In the genomic region with DNA sequence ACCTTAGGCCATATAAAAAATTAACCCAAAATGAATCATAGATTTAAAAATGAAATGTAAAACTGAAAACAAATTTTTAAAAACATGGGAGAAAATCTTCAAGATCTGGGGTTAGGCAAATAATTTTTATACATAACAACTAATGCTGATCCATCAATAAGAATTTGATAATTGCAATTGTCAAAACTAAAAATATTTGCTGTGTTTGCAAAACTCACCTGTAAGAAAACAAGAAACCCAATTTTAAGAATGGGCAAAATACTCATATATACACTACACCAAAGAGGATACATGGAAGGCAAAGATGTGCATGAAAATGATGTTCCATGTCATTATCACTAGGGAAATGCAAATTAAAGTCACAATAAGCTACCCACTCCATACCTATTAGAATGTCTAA, we compare ENCODE assay signal across 34 cellular contexts.
DNase-seq lines count a peak whose midpoint lies in the region; ATAC-seq, FAIRE-seq and TF ChIP-seq lines count a peak whose summit lies in the region.
"Had no signal": no experiment of that assay in that cellular context is flagged by ENCODE, and none has a peak within 500 bp of the region (broad histone marks: within the 10 kb centered on the region; RNA-seq: fewer than 3 reads in every experiment).

No MANE protein-coding gene starts in this region.

- no peak for ATAC-seq in HepG2
- ATAC-seq in right lobe of liver: no peak
- ATAC-seq in A549: no peak
- no peak for ATAC-seq in IMR-90 (ENCODE audit: low read depth)
- no peak for ATAC-seq in K562
- no peak for ATAC-seq in HG02840 (IDR thresholded peaks at IDR 0.05; ENCODE audit: low FRiP score, unreplicated experiment)
- ATAC-seq in left colon: no peak
- ATAC-seq in sciatic nerve: no peak
- ATAC-seq: CD8-positive, alpha-beta T cell had no signal

- in situ Hi-C loops in HepG2 (cut with HindIII; ENCODE audit: extremely low pct_ligation_motif_present, low pct_unique_long_range_greater_than_20kb): no loop called here
- in situ Hi-C loops in IMR-90 (cut with MboI; ENCODE audit: low sequenced_read_pairs): no loop called here
- in situ Hi-C loops in K562 (cut with MboI): no loop called here

- POLR2A ChIA-PET in HepG2 (lab: Yijun Ruan, JAX): no interaction called here
- POLR2A ChIA-PET in A549 (lab: Yijun Ruan, JAX): no interaction called here
- POLR2A ChIA-PET in IMR-90 (lab: Charles Lee; ENCODE audit: unreplicated experiment): no interaction called here
- POLR2A ChIA-PET in K562 (lab: Yijun Ruan, JAX): no interaction called here

- H3K4ac ChIP-seq in IMR-90 (ENCODE audit: low read depth, low read length): no peak overlapping the region

- H3K9me3 ChIP-seq in HepG2 (ENCODE audit: low read length) (0 out of 2 replicates have a peak, but pooled peaks cover 9% of the 10 kb centered on the region), right lobe of liver (no peaks in the 10 kb centered on the region), A549 (no peaks in the 10 kb centered on the region), IMR-90 (ENCODE audit: control insufficient read depth, insufficient read depth, low read length) (peaks cover 3% of the 10 kb centered on the region; the same call in 1 of the 2 replicates), K562 (replicated peaks; ENCODE audit: control insufficient read depth, insufficient read depth, low read depth, low read length) (no peaks in the 10 kb centered on the region)
- H3K9me3 ChIP-seq: BE2C, BLaER1 had no signal

- CTCF ChIA-PET in HepG2 (lab: Yijun Ruan, JAX; ENCODE audit: low intra/inter-chr PET ratio, low total read pairs): no interaction called here
- CTCF ChIA-PET in A549 (lab: Yijun Ruan, JAX): no interaction called here
- CTCF ChIA-PET in IMR-90 (lab: Yijun Ruan, JAX): no interaction called here
- CTCF ChIA-PET in K562 (lab: Yijun Ruan, JAX; ENCODE audit: low intra/inter-chr PET ratio): no interaction called here

- FAIRE-seq in HepG2 (lab: Jason Lieb, UNC): no peak
- no peak for FAIRE-seq in A549 (lab: Jason Lieb, UNC)
- FAIRE-seq in K562 (lab: Jason Lieb, UNC): no peak
- FAIRE-seq: A204.1, D721Med had no signal

- no peaks in the 10 kb centered on the region for H3K9me1 ChIP-seq in IMR-90 (ENCODE audit: insufficient read depth, low read length)
- no peaks in the 10 kb centered on the region for H3K9me1 ChIP-seq in K562 (ENCODE audit: control insufficient read depth, insufficient read depth, low read length)

- dilution Hi-C loops in IMR-90 (cut with HindIII; ENCODE audit: low sequenced_read_pairs, unreplicated experiment): no loop called here

- TF ChIP-seq RAD21 in HepG2 (CRISPR knock-in tag; IDR thresholded peaks at IDR 0.05) (no peak), A549 (conservative IDR thresholded peaks at IDR 0.05 in 1 of 2, IDR thresholded peaks at IDR 0.05 in 1 of 2) (no peak), IMR-90 (IDR thresholded peaks at IDR 0.05; ENCODE audit: low read length) (no peak), K562 (CRISPR knock-in tag; conservative IDR thresholded peaks at IDR 0.05 in 1 of 2, IDR thresholded peaks at IDR 0.05 in 1 of 2) (no peak)

- TF ChIP-seq EP300 in HepG2 (IDR thresholded peaks at IDR 0.05; ENCODE audit: low read depth in 2 of 2, low read length in 2 of 2) (no peak), HepG2 (CRISPR knock-in tag; IDR thresholded peaks at IDR 0.05; ENCODE audit: borderline replicate concordance) (no peak), A549 (IDR thresholded peaks at IDR 0.05) (no peak), K562 (IDR thresholded peaks at IDR 0.05; ENCODE audit: low read length) (no peak)

- no peak overlapping the region for H3K14ac ChIP-seq in IMR-90 (replicated peaks; ENCODE audit: low read depth, low read length)

- H4K20me1 ChIP-seq in HepG2 (ENCODE audit: insufficient read depth, low read length) (no peaks in the 10 kb centered on the region), IMR-90 (ENCODE audit: insufficient read depth, low read length) (no peaks in the 10 kb centered on the region), K562 (replicated peaks; ENCODE audit: control insufficient read depth, insufficient read depth, low read length) (no peaks in the 10 kb centered on the region)
- H4K20me1 ChIP-seq: BLaER1; BLaER1 treated with 17β-estradiol and CSF1 and Interleukin-3, amounts not matched to agents 10 nM and 100 nM had no signal

- H3K79me1 ChIP-seq in IMR-90 (ENCODE audit: low read depth in 1 of 2, low read length in 2 of 2): no peaks in the 10 kb centered on the region

- no peak overlapping the region for H2AK9ac ChIP-seq in IMR-90 (replicated peaks; ENCODE audit: low read depth, low read length, poor library complexity)

- no peaks in the 10 kb centered on the region for H3K27me3 ChIP-seq in HepG2 (ENCODE audit: control insufficient read depth in 1 of 2, insufficient read depth in 2 of 2, low read length in 2 of 2)
- H3K27me3 ChIP-seq in right lobe of liver: no peaks in the 10 kb centered on the region
- H3K27me3 ChIP-seq in IMR-90 (ENCODE audit: control insufficient read depth, insufficient read depth, low read length): peaks cover 6% of the 10 kb centered on the region; the same call in 1 of the 2 replicates
- no peaks in the 10 kb centered on the region for H3K27me3 ChIP-seq in K562 (ENCODE audit: control insufficient read depth in 2 of 2, insufficient read depth in 2 of 2, low read length in 2 of 2)
- H3K27me3 ChIP-seq: BE2C; BLaER1; BLaER1 treated with 17β-estradiol and CSF1 and Interleukin-3, amounts not matched to agents 10 nM and 100 nM had no signal

- H3K4me3 ChIP-seq in HepG2 (replicated peaks in 1 of 3; ENCODE audit: insufficient read depth in 1 of 3, low read depth in 2 of 3, low read length in 3 of 3): no peak overlapping the region
- no peak overlapping the region for H3K4me3 ChIP-seq in right lobe of liver
- no peak overlapping the region for H3K4me3 ChIP-seq in A549
- no peak overlapping the region for H3K4me3 ChIP-seq in IMR-90 (ENCODE audit: insufficient read depth, low read depth, low read length)
- no peak overlapping the region for H3K4me3 ChIP-seq in K562
- H3K4me3 ChIP-seq: BLaER1; BLaER1 treated with 17β-estradiol and CSF1 and Interleukin-3, amounts not matched to agents 10 nM and 100 nM had no signal

- H2AFZ ChIP-seq in HepG2 (ENCODE audit: low read length) (no peak overlapping the region), IMR-90 (replicated peaks; ENCODE audit: low read length, poor library complexity) (no peak overlapping the region), K562 (ENCODE audit: low read depth, low read length) (no peak overlapping the region)

- H4K5ac ChIP-seq in IMR-90 (ENCODE audit: low read depth, low read length): no peak overlapping the region

- no peak overlapping the region for H2AK5ac ChIP-seq in IMR-90 (ENCODE audit: low read depth, low read length)

- DNase-seq in HepG2 (ENCODE audit: low spot score): no peak
- no peak for DNase-seq in right lobe of liver
- DNase-seq in A549 (ENCODE audit: low read depth in 1 of 2, low spot score in 1 of 2): no peak
- DNase-seq in IMR-90: no peak
- DNase-seq in K562 (ENCODE audit: extremely low read depth in 1 of 4, low spot score in 3 of 4): no peak
- no peak for DNase-seq in left colon
- DNase-seq in sciatic nerve (ENCODE audit: low spot score): no peak
- DNase-seq: 8988T; ACHN; AML-193; BE2C; C1 segment of cervical spinal cord; Caco-2; Calu3; CD4-positive, alpha-beta memory T cell; CD4-positive, alpha-beta T cell; CD4-positive, CD25-positive, alpha-beta regulatory T cell; CD8-positive, alpha-beta memory T cell; CD8-positive, alpha-beta T cell; COR-L47; DMS 273 treated with DMSO at 0.1 percent for 48 hours; DMS153; DMS53; DMS79; DMS79 treated with DMSO at 0.1 percent for 48 hours; DND-41; EL had no signal

- H3K79me2 ChIP-seq in HepG2 (ENCODE audit: insufficient read depth, low read length): no peaks in the 10 kb centered on the region
- H3K79me2 ChIP-seq in K562 (ENCODE audit: control insufficient read depth, insufficient read depth, low read length): no peaks in the 10 kb centered on the region

- intact Hi-C loops in HepG2 (cut with micrococcal nuclease; ENCODE audit: unreplicated experiment): no loop called here
- intact Hi-C loops in right lobe of liver (cut with DNase I): no loop called here
- intact Hi-C loops in IMR-90 (cut with micrococcal nuclease): loop anchor here (5.0 kb wide), 1 partner anchor 192 kb away; no protein-coding TSS in a partner anchor
- intact Hi-C loops in K562 (cut with micrococcal nuclease): no loop called here
- intact Hi-C loops in left colon (cut with DNase I, micrococcal nuclease): no loop called here
- intact Hi-C loops in sciatic nerve (cut with DNase I): no loop called here

- no peaks in the 10 kb centered on the region for H3K36me3 ChIP-seq in HepG2 (replicated peaks in 1 of 2; ENCODE audit: control insufficient read depth in 1 of 2, insufficient read depth in 2 of 2, low read length in 2 of 2)
- H3K36me3 ChIP-seq in right lobe of liver: no peaks in the 10 kb centered on the region
- H3K36me3 ChIP-seq in IMR-90 (ENCODE audit: control insufficient read depth, insufficient read depth, low read length): no peaks in the 10 kb centered on the region
- no peaks in the 10 kb centered on the region for H3K36me3 ChIP-seq in K562 (ENCODE audit: control insufficient read depth, insufficient read depth, low read length)
- H3K36me3 ChIP-seq: BE2C; BLaER1; BLaER1 treated with 17β-estradiol and CSF1 and Interleukin-3, amounts not matched to agents 10 nM and 100 nM had no signal

- H3K56ac ChIP-seq in IMR-90 (ENCODE audit: extremely low read depth, insufficient read depth, low read length): no peak overlapping the region

- no peak overlapping the region for H2BK5ac ChIP-seq in IMR-90 (ENCODE audit: low read depth, low read length, poor library complexity, severe bottlenecking)

- TF ChIP-seq POLR2A in HepG2 (IDR thresholded peaks at IDR 0.05; ENCODE audit: insufficient read depth in 1 of 2, low read depth in 2 of 2, low read length in 2 of 2): no peak
- no peak for TF ChIP-seq POLR2A in right lobe of liver (IDR thresholded peaks at IDR 0.05)
- TF ChIP-seq POLR2A in A549 (IDR thresholded peaks at IDR 0.05; ENCODE audit: low read length): no peak
- no peak for TF ChIP-seq POLR2A in IMR-90 (IDR thresholded peaks at IDR 0.05; ENCODE audit: low read depth, low read length)
- no peak for TF ChIP-seq POLR2A in K562 (conservative IDR thresholded peaks at IDR 0.05)

- no peak overlapping the region for H3K27ac ChIP-seq in HepG2 (ENCODE audit: extremely low read length, insufficient read depth, low read length)
- H3K27ac ChIP-seq in right lobe of liver: no peak overlapping the region
- H3K27ac ChIP-seq in A549: no peak overlapping the region
- no peak overlapping the region for H3K27ac ChIP-seq in IMR-90 (ENCODE audit: insufficient read depth, low read length)
- H3K27ac ChIP-seq in K562 (ENCODE audit: extremely low read depth, low read depth, low read length): no peak overlapping the region
- H3K27ac ChIP-seq: 22Rv1; BLaER1; BLaER1 treated with 17β-estradiol and CSF1 and Interleukin-3, amounts not matched to agents 10 nM and 100 nM; C4-2B had no signal

- H2BK120ac ChIP-seq in IMR-90 (ENCODE audit: low read depth, low read length): no peak overlapping the region

- TF ChIP-seq CTCF in HepG2 (CRISPR knock-in tag; IDR thresholded peaks at IDR 0.05) (no peak), right lobe of liver (IDR thresholded peaks at IDR 0.05) (no peak), A549 (IDR thresholded peaks at IDR 0.05) (no peak), IMR-90 (conservative IDR thresholded peaks at IDR 0.05; ENCODE audit: low read depth, low read length) (no peak), K562 (IDR thresholded peaks at IDR 0.05 in 2 of 3, conservative IDR thresholded peaks at IDR 0.05 in 1 of 3; ENCODE audit: insufficient read depth in 2 of 3, low read depth in 1 of 3, low read length in 3 of 3) (no peak)

- H3K18ac ChIP-seq in IMR-90 (ENCODE audit: low read depth, low read length): no peak overlapping the region

- no peak overlapping the region for H3K9ac ChIP-seq in HepG2 (ENCODE audit: insufficient read depth, low read depth, low read length)
- no peak overlapping the region for H3K9ac ChIP-seq in IMR-90 (ENCODE audit: low read depth, low read length)
- H3K9ac ChIP-seq in K562 (ENCODE audit: insufficient read depth in 1 of 2, low read depth in 2 of 2, low read length in 2 of 2): no peak overlapping the region
- H3K9ac ChIP-seq: BLaER1; BLaER1 treated with 17β-estradiol and CSF1 and Interleukin-3, amounts not matched to agents 10 nM and 100 nM had no signal

- no peak overlapping the region for H3K4me2 ChIP-seq in HepG2 (ENCODE audit: low read depth, low read length)
- no peak overlapping the region for H3K4me2 ChIP-seq in A549
- no peak overlapping the region for H3K4me2 ChIP-seq in IMR-90 (ENCODE audit: low read depth, low read length)
- H3K4me2 ChIP-seq in K562 (ENCODE audit: insufficient read depth, low read length): no peak overlapping the region
- H3K4me2 ChIP-seq: BLaER1; BLaER1 treated with 17β-estradiol and CSF1 and Interleukin-3, amounts not matched to agents 10 nM and 100 nM had no signal

- H4K8ac ChIP-seq in IMR-90 (ENCODE audit: low read depth in 2 of 2, low read length in 2 of 2): no peak overlapping the region

- no peak overlapping the region for H3K23ac ChIP-seq in IMR-90 (ENCODE audit: low read depth, low read length)

- no TSS peak for BruUV-seq in HepG2 (replicated peaks; lab: Mats Ljungman, UMichigan)
- BruUV-seq in IMR-90 (replicated peaks; lab: Mats Ljungman, UMichigan): no TSS peak
- BruUV-seq in K562 (replicated peaks; lab: Mats Ljungman, UMichigan): no TSS peak

- H3K4me1 ChIP-seq in HepG2 (ENCODE audit: insufficient read depth, low read length) (no peaks in the 10 kb centered on the region), right lobe of liver (no peaks in the 10 kb centered on the region), A549 (no peaks in the 10 kb centered on the region), IMR-90 (ENCODE audit: control insufficient read depth, insufficient read depth, low read length) (peaks cover 2% of the 10 kb centered on the region; the same call in 1 of the 2 replicates), K562 (replicated peaks in 1 of 2; ENCODE audit: control insufficient read depth in 2 of 2, insufficient read depth in 2 of 2, low read length in 2 of 2) (no peaks in the 10 kb centered on the region)
- H3K4me1 ChIP-seq: BE2C, BLaER1, Caco-2 had no signal

- H4K91ac ChIP-seq in IMR-90 (ENCODE audit: insufficient read depth, low read depth, low read length): no peak overlapping the region

- no peak overlapping the region for H2BK15ac ChIP-seq in IMR-90 (ENCODE audit: low read depth, low read length)

- H2BK20ac ChIP-seq in IMR-90 (ENCODE audit: low read depth, low read length): no peak overlapping the region

Comparison
In these comparisons a context has a peak if more than half of its experiments do, and no peak if none do; other contexts are left out.
1. Of the 241 proteins assayed by ChIP-seq in both HepG2 and K562: peak only in HepG2: none; only in K562: MAFG; in both: MAFF and MAFK; in neither: 238.